Comparison of ENCODE assay signal across 8 cellular contexts in the genomic region with DNA sequence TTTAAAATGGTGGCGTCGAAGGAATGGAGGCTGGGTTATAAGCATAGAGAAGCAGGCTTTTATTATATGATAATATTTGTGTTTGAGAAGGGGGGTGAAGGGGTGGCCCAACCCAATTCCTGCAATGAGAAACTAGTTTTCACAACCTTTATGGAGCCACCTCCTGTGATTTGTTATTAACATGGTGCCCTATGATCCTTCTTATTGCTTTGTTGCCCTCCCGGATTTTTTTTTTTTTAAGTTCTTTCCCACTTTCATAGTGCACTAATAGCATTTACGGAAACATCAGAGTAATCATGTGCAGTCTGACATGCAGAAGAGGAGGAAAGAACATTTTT. TPM values are rescaled to one million over a fixed set of nuclear protein-coding genes. Genes with fewer than 3 reads are reported as not detected.
A peak's percentile ranks its signal among the peaks of the same experiment; 100 is the strongest.
DNase-seq lines count a peak whose midpoint lies in the region; ATAC-seq and TF ChIP-seq lines count a peak whose summit lies in the region.

No MANE protein-coding gene starts in this region.

- H3K4me3 Mint-ChIP-seq in naive thymus-derived CD8-positive, alpha-beta T cell, result peak overlapping the region; percentile 68 to 88 (median 78)

- H3K9ac ChIP-seq in duodenal mucosa (ENCODE audit: low read depth in 1 of 2, low read length in 2 of 2), result peak overlapping the region; percentile 76 to 81

- no peaks in the 10 kb centered on the region; the same call in 1 of the 2 replicates for H3K9me3 ChIP-seq in BE2C
- no peaks in the 10 kb centered on the region for H3K9me3 ChIP-seq in duodenal mucosa (ENCODE audit: control insufficient read depth in 1 of 2, low read length in 2 of 2)

- H3K36me3 Mint-ChIP-seq in naive thymus-derived CD8-positive, alpha-beta T cell, result peaks cover 0 to 4% (median 2%) of the 10 kb centered on the region in 3 donors

- POLR2A ChIA-PET in naive thymus-derived CD8-positive, alpha-beta T cell (lab: Charles Lee), result no interaction called here

- DNase-seq in BE2C (no peak), HK-2 (ENCODE audit: unreplicated experiment) (no peak), GM13977 (ENCODE audit: low spot score) (no peak), DMS79 (lab: John Stamatoyannopoulos, UW) (no peak), DMS53 treated with DMSO at 0.1 percent for 48 hours (lab: John Stamatoyannopoulos, UW; ENCODE audit: unreplicated experiment) (no peak)
- DNase-seq in Jurkat, Clone E6-1 (ENCODE audit: low read depth, low spot score), result no peak
- DNase-seq in naive thymus-derived CD8-positive, alpha-beta T cell, result no peak

- H3K27me3 ChIP-seq in BE2C, result peaks cover 58% of the 10 kb centered on the region
- no peaks in the 10 kb centered on the region for H3K27me3 ChIP-seq in duodenal mucosa (ENCODE audit: control insufficient read depth in 1 of 2, insufficient read depth in 2 of 2, low read length in 2 of 2)

- peak overlapping the region; percentile 88 for H3K27ac ChIP-seq in duodenal mucosa (ENCODE audit: low read depth, low read length)

- peaks cover 0 to 3% (median 0%) of the 10 kb centered on the region in 9 donors for H3K9me3 Mint-ChIP-seq in naive thymus-derived CD8-positive, alpha-beta T cell

- no peaks in the 10 kb centered on the region for H3K4me1 ChIP-seq in BE2C
- peaks cover 11 to 16% of the 10 kb centered on the region in 2 donors for H3K4me1 ChIP-seq in duodenal mucosa (ENCODE audit: control insufficient read depth in 1 of 2, insufficient read depth in 2 of 2, low read length in 2 of 2)

- peaks cover 5 to 19% (median 12%) of the 10 kb centered on the region in 4 donors for H3K4me1 Mint-ChIP-seq in naive thymus-derived CD8-positive, alpha-beta T cell

- ATAC-seq in naive thymus-derived CD8-positive, alpha-beta T cell, result no peak

- H3K36me3 ChIP-seq in BE2C, result no peaks in the 10 kb centered on the region
- H3K36me3 ChIP-seq in duodenal mucosa (ENCODE audit: control insufficient read depth in 1 of 2, insufficient read depth in 2 of 2, low read length in 2 of 2), result no peaks in the 10 kb centered on the region

- H3K27me3 Mint-ChIP-seq in naive thymus-derived CD8-positive, alpha-beta T cell, result peaks cover 34 to 70% (median 54%) of the 10 kb centered on the region in 5 donors

- in situ Hi-C loops in GM13977 (cut with MboI; ENCODE audit: low pct_unique_long_range_greater_than_20kb, low sequenced_read_pairs, unreplicated experiment), result no loop called here

- no peak for TF ChIP-seq CTCF in BE2C (IDR thresholded peaks at IDR 0.05; ENCODE audit: low read depth, low read length)
- no peak for TF ChIP-seq CTCF in GM13977 (IDR thresholded peaks at IDR 0.05; ENCODE audit: extremely low read depth, insufficient read depth, missing control alignments)

- H3K4me3 ChIP-seq in BE2C (ENCODE audit: low read depth, low read length) (peak overlapping the region; percentile 61), duodenal mucosa (ENCODE audit: low read depth in 1 of 2, low read length in 2 of 2) (peak overlapping the region; percentile 79 to 87)
- peak overlapping the region; percentile 42; the same call in 1 of the 2 replicates for H3K4me3 ChIP-seq in Jurkat, Clone E6-1 (ENCODE audit: low read length)

- peak overlapping the region in 1 of 10 donors; percentile 42 for H3K27ac Mint-ChIP-seq in naive thymus-derived CD8-positive, alpha-beta T cell

RNA-seq across cellular contexts. Expression of gene TSPAN12, which starts 0.3 kb away (rescaled TPM):
- polyA plus RNA-seq in BE2C (2012; ENCODE audit: insufficient read depth, insufficient read length, low read depth), result not detected
- 3.4 TPM for polyA plus RNA-seq in Jurkat, Clone E6-1 (2012; ENCODE audit: insufficient read depth, insufficient read length)
- not detected for total RNA-seq in naive thymus-derived CD8-positive, alpha-beta T cell
- not detected for polyA plus RNA-seq in naive thymus-derived CD8-positive, alpha-beta T cell
